In genomic region chr10:27190508-27190907, GRCh38 we compare ENCODE assay signal across 27 cellular contexts. TPM values are rescaled to one million over a fixed set of nuclear protein-coding genes. Genes with fewer than 3 reads are reported as not detected.
A peak's percentile ranks its signal among the peaks of the same experiment; 100 is the strongest.
DNase-seq lines count a peak whose midpoint lies in the region; ATAC-seq, FAIRE-seq and TF ChIP-seq lines count a peak whose summit lies in the region.
"Had no signal": no experiment of that assay in that cellular context is flagged by ENCODE, and none has a peak within 500 bp of the region (broad histone marks: within the 10 kb centered on the region; RNA-seq: fewer than 3 reads in every experiment).

No MANE protein-coding gene starts in this region.

- H3K27ac ChIP-seq in K562 (ENCODE audit: extremely low read depth, low read depth, low read length) (no peak overlapping the region), mesenchymal stem cell (ENCODE audit: low read length, poor library complexity, severe bottlenecking) (no peak overlapping the region), H9 (ENCODE audit: insufficient read length, low read depth, low read length) (no peak overlapping the region)
- H3K27ac ChIP-seq: BLaER1 had no signal

- H3K27me3 ChIP-seq in K562 (ENCODE audit: control insufficient read depth in 2 of 2, insufficient read depth in 2 of 2, low read length in 2 of 2) (no peaks in the 10 kb centered on the region), mesenchymal stem cell (ENCODE audit: control insufficient read depth in 1 of 2, insufficient read depth in 1 of 2, low read length in 2 of 2) (no peaks in the 10 kb centered on the region), H9 (ENCODE audit: insufficient read depth, low read length) (no peaks in the 10 kb centered on the region)
- H3K27me3 ChIP-seq: BLaER1 had no signal

- H3K27me3 Mint-ChIP-seq in H9 (ENCODE audit: low read depth) = no peaks in the 10 kb centered on the region
- H3K27me3 Mint-ChIP-seq: CD4-positive, alpha-beta T cell had no signal

- no peaks in the 10 kb centered on the region for H3K23me2 ChIP-seq in H9 (ENCODE audit: insufficient read length, low read depth, low read length, poor library complexity, severe bottlenecking)

- H2AFZ ChIP-seq in K562 (ENCODE audit: low read depth, low read length) (no peak overlapping the region), mesenchymal stem cell (ENCODE audit: low read depth, low read length) (no peak overlapping the region), H9 (ENCODE audit: low read length) (no peak overlapping the region)

- no peak overlapping the region for H3K4me3 ChIP-seq in K562
- H3K4me3 ChIP-seq in mesenchymal stem cell (ENCODE audit: insufficient read depth in 1 of 2, low read depth in 1 of 2, low read length in 2 of 2) = no peak overlapping the region
- H3K4me3 ChIP-seq: BLaER1 had no signal

- DNase-seq in DMS53 (lab: John Stamatoyannopoulos, UW) (peak; percentile 80), M059J (ENCODE audit: low read depth) (peak; percentile 47), K562 (ENCODE audit: extremely low read depth in 1 of 4, low spot score in 3 of 4) (no peak), mesenchymal stem cell (peak; percentile 53), MV-4-11 (lab: John Stamatoyannopoulos, UW) (no peak), A172 (ENCODE audit: low spot score) (no peak), H9 (no peak)
- no peak for DNase-seq in stimulated activated CD4-positive, alpha-beta T cell treated with anti-CD3 and anti-CD28 coated beads, Interleukin-15, amount 100 ng/mL, for 24 hours
- DNase-seq: ACHN; Caco-2; CD4-positive, alpha-beta T cell; GDM1; HFFc6; KG1; NCI-H1417; NCI-H1694 treated with DMSO at 0.1 percent for 48 hours; NCI-H2081 treated with DMSO at 0.1 percent for 48 hours; NCI-H2171 treated with DMSO at 0.1 percent for 48 hours; NCI-H446; NCI-H526; RPMI8226; SHP77; SK-N-SH had no signal

- H3K79me1 ChIP-seq in mesenchymal stem cell (replicated peaks; ENCODE audit: low read length, poor library complexity, severe bottlenecking) = no peaks in the 10 kb centered on the region
- H3K79me1 ChIP-seq in H9 (ENCODE audit: insufficient read depth, low read depth, low read length, poor library complexity, severe bottlenecking) = no peaks in the 10 kb centered on the region

- no peaks in the 10 kb centered on the region for H3K9me1 ChIP-seq in K562 (ENCODE audit: control insufficient read depth, insufficient read depth, low read length)

- TF ChIP-seq CTCF in K562 (IDR thresholded peaks at IDR 0.05 in 2 of 3, conservative IDR thresholded peaks at IDR 0.05 in 1 of 3; ENCODE audit: insufficient read depth in 2 of 3, low read depth in 1 of 3, low read length in 3 of 3) (no peak), H9 (conservative IDR thresholded peaks at IDR 0.05) (no peak)

- no peak for TF ChIP-seq RAD21 in K562 (CRISPR knock-in tag; conservative IDR thresholded peaks at IDR 0.05 in 1 of 2, IDR thresholded peaks at IDR 0.05 in 1 of 2)

- no peak overlapping the region for H3K27ac Mint-ChIP-seq in H9
- H3K27ac Mint-ChIP-seq: CD4-positive, alpha-beta T cell had no signal

- FAIRE-seq in K562 (lab: Jason Lieb, UNC) = no peak
- FAIRE-seq: GM19239, H54, HepG2 had no signal

- H2BK20ac ChIP-seq in H9 (ENCODE audit: low read depth, low read length, poor library complexity, severe bottlenecking) = no peak overlapping the region

- no peak overlapping the region for H3K4me2 ChIP-seq in K562 (ENCODE audit: insufficient read depth, low read length)
- H3K4me2 ChIP-seq in mesenchymal stem cell (ENCODE audit: low read length, poor library complexity, severe bottlenecking) = no peak overlapping the region
- no peak overlapping the region for H3K4me2 ChIP-seq in H9 (ENCODE audit: insufficient read depth, insufficient read length, low read length)
- H3K4me2 ChIP-seq: BLaER1, SK-N-SH had no signal

- WGBS in K562 (ENCODE audit: insufficient coverage, low coverage, missing lambda C conversion rate) = 25% methylated on average over 2 of the region's 2 CpGs
- 46% methylated on average over 1 of the region's 2 CpGs for WGBS in mesenchymal stem cell
- WGBS in H9 (ENCODE audit: extremely low coverage, insufficient read length, low lambda C conversion rate) = no CpG with 5 or more reads among the region's 2 CpGs

- no peak for ATAC-seq in K562
- ATAC-seq: HepG2 had no signal

- no peaks in the 10 kb centered on the region for H4K20me1 ChIP-seq in K562 (replicated peaks; ENCODE audit: control insufficient read depth, insufficient read depth, low read length)
- H4K20me1 ChIP-seq in H9 (ENCODE audit: control insufficient read depth, insufficient read depth, insufficient read length) = no peaks in the 10 kb centered on the region
- H4K20me1 ChIP-seq: BLaER1 had no signal

- no peaks in the 10 kb centered on the region for H3K9me3 ChIP-seq in K562 (replicated peaks; ENCODE audit: control insufficient read depth, insufficient read depth, low read depth, low read length)
- no peaks in the 10 kb centered on the region for H3K9me3 ChIP-seq in mesenchymal stem cell (ENCODE audit: control insufficient read depth, low read length)
- H3K9me3 ChIP-seq in H9 (ENCODE audit: control insufficient read depth, low read depth, low read length) = no peaks in the 10 kb centered on the region
- H3K9me3 ChIP-seq: BLaER1, Caco-2, SK-N-SH had no signal

- BruUV-seq in K562 (replicated peaks; lab: Mats Ljungman, UMichigan) = no TSS peak

- H2BK120ac ChIP-seq in mesenchymal stem cell (ENCODE audit: low read depth, low read length) = no peak overlapping the region
- no peak overlapping the region for H2BK120ac ChIP-seq in H9 (ENCODE audit: low read depth, low read length, poor library complexity, severe bottlenecking)

- no peak overlapping the region for H3K18ac ChIP-seq in mesenchymal stem cell (ENCODE audit: low read depth in 1 of 2, low read length in 2 of 2)
- H3K18ac ChIP-seq in H9 (ENCODE audit: insufficient read length, low read depth, low read length) = no peak overlapping the region

- H3K23ac ChIP-seq in mesenchymal stem cell (ENCODE audit: low read length in 2 of 2) = no peak overlapping the region
- no peak overlapping the region for H3K23ac ChIP-seq in H9 (ENCODE audit: insufficient read length, low read depth, low read length)

- CTCF ChIA-PET in K562 (lab: Yijun Ruan, JAX; ENCODE audit: low intra/inter-chr PET ratio) = no interaction called here

- H3K56ac ChIP-seq in H9 (ENCODE audit: insufficient read length, low read depth, low read length) = no peak overlapping the region

- no peaks in the 10 kb centered on the region for H3K4me1 ChIP-seq in K562 (replicated peaks in 1 of 2; ENCODE audit: control insufficient read depth in 2 of 2, insufficient read depth in 2 of 2, low read length in 2 of 2)
- H3K4me1 ChIP-seq in mesenchymal stem cell (ENCODE audit: control insufficient read depth, insufficient read depth, low read depth, low read length) = peaks cover 2% of the 10 kb centered on the region
- no peaks in the 10 kb centered on the region for H3K4me1 ChIP-seq in H9 (ENCODE audit: insufficient read depth, low read length)
- H3K4me1 ChIP-seq: BLaER1, Caco-2 had no signal

- no peak for TF ChIP-seq POLR2A in K562 (conservative IDR thresholded peaks at IDR 0.05)

- H2AK5ac ChIP-seq in mesenchymal stem cell (ENCODE audit: low read length, severe bottlenecking) = no peak overlapping the region
- H2AK5ac ChIP-seq in H9 (ENCODE audit: insufficient read length, low read length) = no peak overlapping the region

- POLR2A ChIA-PET in K562 (lab: Yijun Ruan, JAX) = no interaction called here

- no peak overlapping the region for H3K14ac ChIP-seq in mesenchymal stem cell (ENCODE audit: low read length in 2 of 2)
- H3K14ac ChIP-seq in H9 (ENCODE audit: insufficient read depth, low read length) = no peak overlapping the region

- H4K5ac ChIP-seq in H9 (ENCODE audit: insufficient read length, low read depth, low read length) = no peak overlapping the region

- no peak overlapping the region for H3T11ph ChIP-seq in H9 (ENCODE audit: low read length)

- H3K9ac ChIP-seq in K562 (ENCODE audit: insufficient read depth in 1 of 2, low read depth in 2 of 2, low read length in 2 of 2) = no peak overlapping the region
- H3K9ac ChIP-seq in mesenchymal stem cell (ENCODE audit: low read length) = no peak overlapping the region
- H3K9ac ChIP-seq in H9 (ENCODE audit: extremely low read depth, insufficient read length, low read length) = no peak overlapping the region
- H3K9ac ChIP-seq: BLaER1, SK-N-SH had no signal

- TF ChIP-seq EP300 in K562 (IDR thresholded peaks at IDR 0.05; ENCODE audit: low read length) = no peak

- H3K36me3 Mint-ChIP-seq in H9 (ENCODE audit: insufficient read depth in 1 of 3, low read depth in 3 of 3) = peaks cover 6 to 17% (median 7%) of the 10 kb centered on the region in 3 experiments; a peak in 5 of 7 replicates

- peaks cover 16% of the 10 kb centered on the region; the same call in 2 of the 3 replicates for H3K36me3 ChIP-seq in K562 (ENCODE audit: control insufficient read depth, insufficient read depth, low read length)
- peaks cover 11 to 15% of the 10 kb centered on the region in 2 experiments for H3K36me3 ChIP-seq in mesenchymal stem cell (ENCODE audit: control insufficient read depth in 1 of 2, insufficient read depth in 2 of 2, low read depth in 1 of 2, low read length in 2 of 2)

- H4K8ac ChIP-seq in mesenchymal stem cell (ENCODE audit: low read length) (no peak overlapping the region), H9 (replicated peaks; ENCODE audit: insufficient read length, low read depth, low read length) (no peak overlapping the region)

- H2BK5ac ChIP-seq in mesenchymal stem cell (ENCODE audit: low read depth, low read length, poor library complexity, severe bottlenecking) (peak overlapping the region; percentile 57), H9 (ENCODE audit: insufficient read length, low read length) (no peak overlapping the region)

- H3K4me1 Mint-ChIP-seq in H9 = no peaks in the 10 kb centered on the region

- H3K79me2 ChIP-seq in K562 (ENCODE audit: control insufficient read depth, insufficient read depth, low read length) (no peaks in the 10 kb centered on the region), H9 (ENCODE audit: insufficient read depth, low read length) (no peaks in the 10 kb centered on the region)

- no peak overlapping the region for H2BK15ac ChIP-seq in mesenchymal stem cell (ENCODE audit: low read depth, poor library complexity, severe bottlenecking)
- no peak overlapping the region for H2BK15ac ChIP-seq in H9 (ENCODE audit: low read depth, low read length)

- no peaks in the 10 kb centered on the region for H3K9me3 Mint-ChIP-seq in H9
- H3K9me3 Mint-ChIP-seq: CD4-positive, alpha-beta T cell; HFFc6 had no signal

- H2BK12ac ChIP-seq in mesenchymal stem cell (ENCODE audit: low read length in 2 of 2) (no peak overlapping the region), H9 (ENCODE audit: insufficient read length, low read depth, low read length) (no peak overlapping the region)

- no peak overlapping the region for H3K4me3 Mint-ChIP-seq in H9
- H3K4me3 Mint-ChIP-seq: CD4-positive, alpha-beta T cell; HFFc6 had no signal

- in situ Hi-C loops in K562 (cut with MboI) = no loop called here

- H4K91ac ChIP-seq in mesenchymal stem cell (ENCODE audit: low read length) (no peak overlapping the region), H9 (ENCODE audit: insufficient read length, low read depth, low read length) (no peak overlapping the region)

- intact Hi-C loops in K562 (cut with micrococcal nuclease) = no loop called here

- H3K4ac ChIP-seq in mesenchymal stem cell (ENCODE audit: low read depth in 1 of 2, low read length in 2 of 2) (no peak overlapping the region), H9 (ENCODE audit: low read depth, low read length) (no peak overlapping the region)

RNA-seq across cellular contexts. Expression of gene MASTL, which starts 35.4 kb away (rescaled TPM):
- total RNA-seq in M059J (2014; rRNA removed; shearing (Covaris generic)) = 22.0 and 26.1 TPM in 2 replicates
- total RNA-seq in K562 (2011; cell fraction: chromatin; rRNA removed; ENCODE audit: low replicate concordance) = 19.7 and 67.4 TPM in 2 replicates
- total RNA-seq in K562 (2011; cell fraction: nucleolus; rRNA removed) = 15.2 and 18.7 TPM in 2 replicates
- 20.9 and 24.3 TPM in 2 replicates for total RNA-seq in K562 (2011; cell fraction: nucleoplasm; rRNA removed)
- total RNA-seq in K562 (2014; rRNA removed) (26.0 and 26.9 TPM in 2 replicates), K562 (2014; rRNA removed; fragmentation: Illumina TruSeq; extraction: Trizol) (29.3 and 32.7 TPM in 2 replicates), K562 (2015; rRNA removed; fragmentation: Illumina TruSeq; extraction: Trizol) (27.4 and 29.9 TPM in 2 replicates), K562 (2021) (16.7 and 17.5 TPM in 2 replicates), H9 (2021) (35.0 and 37.1 TPM in 2 replicates)
- polyA plus RNA-seq in K562 (2011; rRNA removed) (20.9 and 23.1 TPM in 2 replicates), K562 (2014; fragmentation: Illumina TruSeq; extraction: Trizol) (24.8 and 29.7 TPM in 2 replicates), K562 (2014; fragmentation: Nextera tagmentation; extraction: Ambion mirVana) (1 to 10 TPM; 6.8 to 8.0 TPM), K562 (2014; rRNA removed) (19.9 and 21.2 TPM in 2 replicates)
- 4.1 and 10.4 TPM in 2 replicates for polyA plus RNA-seq in K562 (2011; cell fraction: cytosol; rRNA removed)
- polyA plus RNA-seq in K562 (2011; cell fraction: nucleus; rRNA removed) = 14.4 and 15.4 TPM in 2 replicates
- polyA plus RNA-seq in K562 (2012) = 12.7 and 15.2 TPM in 2 replicates
- polyA minus RNA-seq in K562 (2011; rRNA and poly(A)+ RNA removed) = 26.6 and 35.3 TPM in 2 replicates
- polyA minus RNA-seq in K562 (2011; cell fraction: cytosol; rRNA and poly(A)+ RNA removed) = 9.6 and 10.2 TPM in 2 replicates
- polyA minus RNA-seq in K562 (2011; cell fraction: nucleus; rRNA and poly(A)+ RNA removed) = 8.3 and 16.3 TPM in 2 replicates
- 8.0 TPM for polyA plus RNA-seq in mesenchymal stem cell (2013, experiment 1 of 2)
- 8.1 TPM for polyA plus RNA-seq in mesenchymal stem cell (2013, experiment 2 of 2)
- 42.4 and 42.6 TPM in 2 replicates for total RNA-seq in A172 (2014; rRNA removed; shearing (Covaris generic))

RNA-seq across cellular contexts. Expression of gene YME1L1, which starts 36.3 kb away (rescaled TPM):
- total RNA-seq in M059J (2014; rRNA removed; shearing (Covaris generic)) = 55.8 and 81.1 TPM in 2 replicates
- 42.7 and 99.2 TPM in 2 replicates for total RNA-seq in K562 (2011; cell fraction: chromatin; rRNA removed; ENCODE audit: low replicate concordance)
- 25.0 and 27.5 TPM in 2 replicates for total RNA-seq in K562 (2011; cell fraction: nucleolus; rRNA removed)
- 49.3 and 76.3 TPM in 2 replicates for total RNA-seq in K562 (2011; cell fraction: nucleoplasm; rRNA removed)
- total RNA-seq in K562 (2014; rRNA removed) (82.5 and 159 TPM in 2 replicates), K562 (2014; rRNA removed; fragmentation: Illumina TruSeq; extraction: Trizol) (136 and 152 TPM in 2 replicates), K562 (2015; rRNA removed; fragmentation: Illumina TruSeq; extraction: Trizol) (131 and 133 TPM in 2 replicates), K562 (2021) (108 and 112 TPM in 2 replicates), H9 (2021) (111 and 122 TPM in 2 replicates)
- polyA plus RNA-seq in K562 (2011; rRNA removed) (102 and 155 TPM in 2 replicates), K562 (2014; fragmentation: Illumina TruSeq; extraction: Trizol) (118 and 128 TPM in 2 replicates), K562 (2014; fragmentation: Nextera tagmentation; extraction: Ambion mirVana) (10 to 100 TPM; 32.7 to 41.6 TPM), K562 (2014; rRNA removed) (76.6 and 79.9 TPM in 2 replicates)
- 24.4 and 47.4 TPM in 2 replicates for polyA plus RNA-seq in K562 (2011; cell fraction: cytosol; rRNA removed)
- 23.1 and 35.5 TPM in 2 replicates for polyA plus RNA-seq in K562 (2011; cell fraction: nucleus; rRNA removed)
- 86.1 and 92.3 TPM in 2 replicates for polyA plus RNA-seq in K562 (2012)
- polyA minus RNA-seq in K562 (2011; rRNA and poly(A)+ RNA removed) = 118 and 135 TPM in 2 replicates
- 53.4 and 60.8 TPM in 2 replicates for polyA minus RNA-seq in K562 (2011; cell fraction: cytosol; rRNA and poly(A)+ RNA removed)
- 22.9 and 38.9 TPM in 2 replicates for polyA minus RNA-seq in K562 (2011; cell fraction: nucleus; rRNA and poly(A)+ RNA removed)
- polyA plus RNA-seq in mesenchymal stem cell (2013, experiment 1 of 2) = 101 TPM
- 102 TPM for polyA plus RNA-seq in mesenchymal stem cell (2013, experiment 2 of 2)
- 154 and 174 TPM in 2 replicates for total RNA-seq in A172 (2014; rRNA removed; shearing (Covaris generic))

RNA-seq across cellular contexts. Expression of gene ACBD5, which starts 50.1 kb away (rescaled TPM):
- total RNA-seq in M059J (2014; rRNA removed; shearing (Covaris generic)) = 9.4 and 16.3 TPM in 2 replicates
- 4.2 and 9.1 TPM in 2 replicates for total RNA-seq in K562 (2011; cell fraction: chromatin; rRNA removed; ENCODE audit: low replicate concordance)
- total RNA-seq in K562 (2011; cell fraction: nucleolus; rRNA removed) = 3.2 and 3.8 TPM in 2 replicates
- total RNA-seq in K562 (2011; cell fraction: nucleoplasm; rRNA removed) = 3.8 and 5.0 TPM in 2 replicates
- 7.8 and 9.9 TPM in 2 replicates for total RNA-seq in K562 (2014; rRNA removed)
- total RNA-seq in K562 (2014; rRNA removed; fragmentation: Illumina TruSeq; extraction: Trizol) = 10.3 TPM in 2 replicates
- total RNA-seq in K562 (2015; rRNA removed; fragmentation: Illumina TruSeq; extraction: Trizol) = 10.1 and 10.3 TPM in 2 replicates
- 8.4 and 8.7 TPM in 2 replicates for total RNA-seq in K562 (2021)
- 7.4 and 7.9 TPM in 2 replicates for polyA plus RNA-seq in K562 (2011; rRNA removed)
- 1.6 and 4.7 TPM in 2 replicates for polyA plus RNA-seq in K562 (2011; cell fraction: cytosol; rRNA removed)
- polyA plus RNA-seq in K562 (2011; cell fraction: nucleus; rRNA removed) = 3.2 and 4.5 TPM in 2 replicates
- 5.4 and 6.1 TPM in 2 replicates for polyA plus RNA-seq in K562 (2012)
- 7.6 and 8.5 TPM in 2 replicates for polyA plus RNA-seq in K562 (2014; fragmentation: Illumina TruSeq; extraction: Trizol)
- polyA plus RNA-seq in K562 (2014; fragmentation: Nextera tagmentation; extraction: Ambion mirVana) = 1 to 10 TPM; 1.5 to 2.2 TPM
- polyA plus RNA-seq in K562 (2014; rRNA removed) = 5.1 and 6.1 TPM in 2 replicates
- polyA minus RNA-seq in K562 (2011; rRNA and poly(A)+ RNA removed) = 8.9 and 10.8 TPM in 2 replicates
- 4.4 and 6.7 TPM in 2 replicates for polyA minus RNA-seq in K562 (2011; cell fraction: cytosol; rRNA and poly(A)+ RNA removed)
- 2.2 and 6.0 TPM in 2 replicates for polyA minus RNA-seq in K562 (2011; cell fraction: nucleus; rRNA and poly(A)+ RNA removed)
- polyA plus RNA-seq in mesenchymal stem cell (2013, experiment 1 of 2) = 14.8 TPM
- polyA plus RNA-seq in mesenchymal stem cell (2013, experiment 2 of 2) = 15.7 TPM
- 28.6 and 38.5 TPM in 2 replicates for total RNA-seq in A172 (2014; rRNA removed; shearing (Covaris generic))
- total RNA-seq in H9 (2021) = 14.2 and 15.8 TPM in 2 replicates

Comparison
In these comparisons a context has a peak if more than half of its experiments do, and no peak if none do; other contexts are left out.
1. DNase-seq: peak in DMS53 (single experiment), M059J (single experiment) and mesenchymal stem cell (single experiment); none in K562 (0 of 4), MV-4-11 (single experiment), A172 (single experiment), stimulated activated CD4-positive, alpha-beta T cell treated with anti-CD3 and anti-CD28 coated beads, Interleukin-15, amount 100 ng/mL, for 24 hours (single experiment) and H9 (single experiment).